ENCODE assay signal across 22 cellular contexts in genomic region chr1:65213271-65213905, GRCh38.
DNase-seq lines count a peak whose midpoint lies in the region; ATAC-seq, FAIRE-seq and TF ChIP-seq lines count a peak whose summit lies in the region.
"Had no signal": no experiment of that assay in that cellular context is flagged by ENCODE, and none has a peak within 500 bp of the region (broad histone marks: within the 10 kb centered on the region; RNA-seq: fewer than 3 reads in every experiment).

No MANE protein-coding gene starts in this region.

- H3K4me2 ChIP-seq in Loucy (ENCODE audit: low read depth, low read length, poor library complexity, severe bottlenecking) (peak overlapping the region; percentile 52), neural progenitor cell (no peak overlapping the region)
- H3K4me2 ChIP-seq: hepatocyte, SK-N-SH had no signal

- peak; percentile 34 for ATAC-seq in GM21529 (IDR thresholded peaks at IDR 0.05; ENCODE audit: unreplicated experiment)
- no peak for ATAC-seq in HG03342 (IDR thresholded peaks at IDR 0.05; ENCODE audit: unreplicated experiment)
- ATAC-seq in GM19035 (IDR thresholded peaks at IDR 0.05; ENCODE audit: unreplicated experiment): no peak
- ATAC-seq: mucosa of descending colon, sciatic nerve, WTC11 had no signal

- FAIRE-seq in urothelium cell line (lab: Jason Lieb, UNC): no peak

- peak overlapping the region; percentile 72 for H3K27ac Mint-ChIP-seq in activated T-cell treated with anti-CD3 and anti-CD28 coated beads, Interleukin-2, amount 50 U/mL, for 24 hours
- no peak overlapping the region for H3K27ac Mint-ChIP-seq in neural progenitor cell
- H3K27ac Mint-ChIP-seq: nephron progenitor cell, WTC11 had no signal

- DNase-seq in activated T-cell treated with anti-CD3 and anti-CD28 coated beads, Interleukin-2, amount 50 U/mL, for 24 hours: no peak
- no peak for DNase-seq in activated T-cell treated with anti-CD3 and anti-CD28 coated beads for 4 hours
- DNase-seq in neural progenitor cell (ENCODE audit: low spot score): peak; percentile 21
- no peak for DNase-seq in urothelium cell line (ENCODE audit: low spot score)
- DNase-seq: activated naive CD4-positive, alpha-beta T cell treated with anti-CD3 and anti-CD28 coated beads, Interleukin-2, amount 50 U/mL, for 16 hours; central memory CD4-positive, alpha-beta T cell; dorsolateral prefrontal cortex; mucosa of descending colon; NCI-H1694 treated with DMSO at 0.1 percent for 48 hours; NCI-H774; nephron progenitor cell; SK-N-SH; T-helper 9 cell had no signal

- H3K9ac ChIP-seq in Loucy (ENCODE audit: low read depth, low read length, poor library complexity, severe bottlenecking): peak overlapping the region; percentile 47
- H3K9ac ChIP-seq in neural progenitor cell: no peak overlapping the region
- H3K9ac ChIP-seq: SK-N-SH had no signal

- H3K27me3 ChIP-seq in Loucy (ENCODE audit: insufficient read depth, low read length, poor library complexity, severe bottlenecking) (no peaks in the 10 kb centered on the region), neural progenitor cell (no peaks in the 10 kb centered on the region)
- H3K27me3 ChIP-seq: ascending aorta, dorsolateral prefrontal cortex, hepatocyte had no signal

- no peaks in the 10 kb centered on the region for H3K9me3 Mint-ChIP-seq in activated T-cell treated with anti-CD3 and anti-CD28 coated beads, Interleukin-2, amount 50 U/mL, for 24 hours
- H3K9me3 Mint-ChIP-seq in neural progenitor cell: no peaks in the 10 kb centered on the region
- H3K9me3 Mint-ChIP-seq: nephron progenitor cell, WTC11 had no signal

- H3K9me2 ChIP-seq in Loucy (replicated peaks; ENCODE audit: low read depth, low read length): no peaks in the 10 kb centered on the region
- H3K9me2 ChIP-seq: SK-N-SH had no signal

- H3K79me2 ChIP-seq in Loucy (ENCODE audit: insufficient read depth, low read length) (peaks cover 99% of the 10 kb centered on the region), neural progenitor cell (ENCODE audit: low read depth) (no peaks in the 10 kb centered on the region)

- H2AFZ ChIP-seq in Loucy (ENCODE audit: low read length) (no peak overlapping the region), neural progenitor cell (replicated peaks) (no peak overlapping the region)
- H2AFZ ChIP-seq: hepatocyte had no signal

- H3K9me3 ChIP-seq in Loucy (ENCODE audit: insufficient read depth, low read depth, low read length) (no peaks in the 10 kb centered on the region), neural progenitor cell (ENCODE audit: low read depth) (no peaks in the 10 kb centered on the region)
- H3K9me3 ChIP-seq: ascending aorta, HAP-1, mucosa of descending colon, SK-N-SH had no signal

- H3K27me3 Mint-ChIP-seq in activated T-cell treated with anti-CD3 and anti-CD28 coated beads, Interleukin-2, amount 50 U/mL, for 24 hours: peaks cover 5% of the 10 kb centered on the region
- H3K27me3 Mint-ChIP-seq in neural progenitor cell (ENCODE audit: insufficient read depth, low read depth): no peaks in the 10 kb centered on the region

- no peak overlapping the region for H3K4me3 Mint-ChIP-seq in activated T-cell treated with anti-CD3 and anti-CD28 coated beads, Interleukin-2, amount 50 U/mL, for 24 hours
- no peak overlapping the region for H3K4me3 Mint-ChIP-seq in neural progenitor cell
- H3K4me3 Mint-ChIP-seq: nephron progenitor cell, WTC11 had no signal

- H4K20me1 ChIP-seq in Loucy (ENCODE audit: insufficient read depth, low read length, poor library complexity, severe bottlenecking): peaks cover 6% of the 10 kb centered on the region
- no peaks in the 10 kb centered on the region for H4K20me1 ChIP-seq in neural progenitor cell (ENCODE audit: low read depth)

- H3K4me1 ChIP-seq in Loucy (ENCODE audit: insufficient read depth, low read length, poor library complexity, severe bottlenecking) (peaks cover 37% of the 10 kb centered on the region), neural progenitor cell (peaks cover 8% of the 10 kb centered on the region)
- H3K4me1 ChIP-seq: HAP-1 had no signal

- no peaks in the 10 kb centered on the region for H3K36me3 Mint-ChIP-seq in activated T-cell treated with anti-CD3 and anti-CD28 coated beads, Interleukin-2, amount 50 U/mL, for 24 hours (ENCODE audit: low read depth)
- no peaks in the 10 kb centered on the region for H3K36me3 Mint-ChIP-seq in neural progenitor cell

- H3K36me3 ChIP-seq in Loucy (ENCODE audit: insufficient read depth, low read length) (peaks cover 24% of the 10 kb centered on the region; the same call in 1 of the 2 replicates), neural progenitor cell (no peaks in the 10 kb centered on the region)
- H3K36me3 ChIP-seq: ascending aorta, HAP-1 had no signal

- H3K4me1 Mint-ChIP-seq in activated T-cell treated with anti-CD3 and anti-CD28 coated beads, Interleukin-2, amount 50 U/mL, for 24 hours (ENCODE audit: low read depth): peaks cover 33% of the 10 kb centered on the region
- H3K4me1 Mint-ChIP-seq in neural progenitor cell: peaks cover 14% of the 10 kb centered on the region
- H3K4me1 Mint-ChIP-seq: nephron progenitor cell had no signal

- no peaks in the 10 kb centered on the region for H3F3A ChIP-seq in Loucy (ENCODE audit: low read depth)
- H3F3A ChIP-seq in neural progenitor cell (ENCODE audit: low read depth): no peaks in the 10 kb centered on the region

- no peak overlapping the region for H3K4me3 ChIP-seq in Loucy (ENCODE audit: low read length, poor library complexity, severe bottlenecking)
- no peak overlapping the region for H3K4me3 ChIP-seq in neural progenitor cell
- H3K4me3 ChIP-seq: ascending aorta, dorsolateral prefrontal cortex, HAP-1, hepatocyte, mucosa of descending colon had no signal

- TF ChIP-seq CTCF in Loucy (conservative IDR thresholded peaks at IDR 0.05; ENCODE audit: low read length): no peak
- no peak for TF ChIP-seq CTCF in neural progenitor cell (IDR thresholded peaks at IDR 0.05)

- no peak overlapping the region for H3K27ac ChIP-seq in neural progenitor cell
- H3K27ac ChIP-seq: ascending aorta, dorsolateral prefrontal cortex, hepatocyte had no signal
